ENCODE assay signal across 16 cellular contexts in the genomic region with DNA sequence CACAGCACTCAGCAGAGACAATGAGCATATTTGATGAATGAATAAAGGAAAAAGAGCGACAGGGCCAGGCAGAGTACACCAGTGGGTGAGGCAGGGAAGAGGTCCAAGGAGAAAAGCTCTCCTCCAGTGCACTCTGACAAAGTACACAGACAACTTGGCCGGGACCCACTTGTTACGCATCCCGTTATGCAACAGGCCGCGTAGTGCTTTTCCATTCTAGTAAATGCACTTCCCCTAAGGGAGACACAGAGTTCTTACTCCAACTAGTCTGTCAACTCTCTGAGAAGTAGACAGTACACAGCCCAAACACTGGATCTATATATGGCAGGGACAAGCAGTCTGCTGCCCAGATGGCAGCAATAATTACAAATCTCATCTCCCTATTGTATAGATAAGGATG. TPM values are rescaled to one million over a fixed set of nuclear protein-coding genes. Genes with fewer than 3 reads are reported as not detected.
DNase-seq lines count a peak whose midpoint lies in the region; ATAC-seq and TF ChIP-seq lines count a peak whose summit lies in the region.
"Had no signal": no experiment of that assay in that cellular context is flagged by ENCODE, and none has a peak within 500 bp of the region (broad histone marks: within the 10 kb centered on the region; RNA-seq: fewer than 3 reads in every experiment).

No MANE protein-coding gene starts in this region.

- CTCF ChIA-PET in SK-N-SH (lab: Yijun Ruan, JAX), result interaction anchor here (0.6 to 11.3 kb wide), 5 partner anchors 9 to 157 kb away, joined by 3 to 75 read pairs (median 4); no protein-coding TSS in a partner anchor

- H3F3A ChIP-seq in SK-N-SH (replicated peaks; ENCODE audit: insufficient read depth), result peaks cover 39% of the 10 kb centered on the region

- H3K4me3 ChIP-seq in SK-N-SH (ENCODE audit: low read depth in 2 of 2, low read length in 1 of 2) (no peak overlapping the region), heart right ventricle (no peak overlapping the region), testis (no peak overlapping the region)
- H3K4me3 ChIP-seq: lung had no signal

- H3K4me1 Mint-ChIP-seq in activated naive CD8-positive, alpha-beta T cell treated with anti-CD3 and anti-CD28 coated beads, Interleukin-2, amount 50 U/mL, for 24 hours, result no peaks in the 10 kb centered on the region

- peaks cover 56% of the 10 kb centered on the region; the same call in 1 of the 2 replicates for H3K79me2 ChIP-seq in SK-N-SH (ENCODE audit: insufficient read depth)

- H3K9ac ChIP-seq in SK-N-SH, result no peak overlapping the region
- H3K9ac ChIP-seq: KMS-11 had no signal

- H3K27me3 ChIP-seq in SK-N-SH (ENCODE audit: insufficient read depth), result no peaks in the 10 kb centered on the region
- no peaks in the 10 kb centered on the region for H3K27me3 ChIP-seq in heart right ventricle
- H3K27me3 ChIP-seq in testis, result no peaks in the 10 kb centered on the region

- no peak overlapping the region for H3K4me3 Mint-ChIP-seq in activated naive CD8-positive, alpha-beta T cell treated with anti-CD3 and anti-CD28 coated beads, Interleukin-2, amount 50 U/mL, for 24 hours
- H3K4me3 Mint-ChIP-seq: nephron progenitor cell had no signal

- H3K4me2 ChIP-seq in SK-N-SH, result no peak overlapping the region
- H3K4me2 ChIP-seq: KMS-11 had no signal

- TF ChIP-seq CTCF in SK-N-SH (IDR thresholded peaks at IDR 0.05) (no peak), heart right ventricle (IDR thresholded peaks at IDR 0.05) (no peak), testis (IDR thresholded peaks at IDR 0.05) (no peak)

- H3K36me3 ChIP-seq in SK-N-SH (replicated peaks in 1 of 2; ENCODE audit: control insufficient read depth in 1 of 2, insufficient read depth in 2 of 2, low read length in 1 of 2) (peaks cover 44 to 50% of the 10 kb centered on the region in 2 experiments), heart right ventricle (peaks cover 0 to 61% (median 15%) of the 10 kb centered on the region in 9 donors), testis (ENCODE audit: low read depth, missing control alignments) (no peaks in the 10 kb centered on the region)

- TF ChIP-seq EP300 in SK-N-SH (IDR thresholded peaks at IDR 0.05; ENCODE audit: borderline replicate concordance in 1 of 2, low read depth in 1 of 2, low read length in 1 of 2), result no peak

- WGBS in SK-N-SH (ENCODE audit: low lambda C conversion rate), result 98% methylated on average over 6 of the region's 6 CpGs
- 78 to 93% methylated on average over 6 of the region's 6 CpGs for WGBS in heart right ventricle, 2 donors
- 47 to 65% methylated on average over 6 of the region's 6 CpGs for WGBS in testis, 2 donors

- POLR2A ChIA-PET in SK-N-SH (lab: Yijun Ruan, JAX), result no interaction called here

- H2AFZ ChIP-seq in SK-N-SH (ENCODE audit: low read depth), result no peak overlapping the region

- H3K9me3 ChIP-seq in SK-N-SH, result no peaks in the 10 kb centered on the region
- H3K9me3 ChIP-seq in heart right ventricle, result no peaks in the 10 kb centered on the region
- H3K9me3 ChIP-seq in testis, result no peaks in the 10 kb centered on the region

- peaks cover 4 to 23% of the 10 kb centered on the region in 2 experiments for H3K4me1 ChIP-seq in SK-N-SH (ENCODE audit: control insufficient read depth in 1 of 2, insufficient read depth in 2 of 2, low read depth in 1 of 2, low read length in 1 of 2)
- H3K4me1 ChIP-seq in heart right ventricle, result peaks cover 0 to 45% (median 28%) of the 10 kb centered on the region in 9 donors
- H3K4me1 ChIP-seq in testis, result peaks cover 28% of the 10 kb centered on the region

- peak; percentile 71 to 96 (median 86) for ATAC-seq in heart right ventricle
- ATAC-seq in activated naive CD8-positive, alpha-beta T cell treated with anti-CD3 and anti-CD28 coated beads, Interleukin-2, amount 50 U/mL, for 24 hours, result no peak

- H4K20me1 ChIP-seq in SK-N-SH (ENCODE audit: insufficient read depth), result no peaks in the 10 kb centered on the region; the same call in 1 of the 2 replicates

- no peaks in the 10 kb centered on the region for H3K9me3 Mint-ChIP-seq in activated naive CD8-positive, alpha-beta T cell treated with anti-CD3 and anti-CD28 coated beads, Interleukin-2, amount 50 U/mL, for 24 hours

- no peaks in the 10 kb centered on the region for H3K36me3 Mint-ChIP-seq in activated naive CD8-positive, alpha-beta T cell treated with anti-CD3 and anti-CD28 coated beads, Interleukin-2, amount 50 U/mL, for 24 hours (ENCODE audit: low read depth)

- intact Hi-C loops in heart right ventricle (cut with DNase I), result no loop called here
- intact Hi-C loops in testis (cut with DNase I; ENCODE audit: low total_unique reads), result no loop called here

- DNase-seq in SK-N-SH (peak; percentile 57), heart right ventricle (peak; percentile 74 to 79), occipital lobe (lab: John Stamatoyannopoulos, UW) (peak; percentile 58), testis (peak; percentile 84), NCI-H446 (lab: John Stamatoyannopoulos, UW) (no peak), SHP77 (lab: John Stamatoyannopoulos, UW) (no peak)
- DNase-seq in activated CD8-positive, alpha-beta memory T cell treated with anti-CD3 and anti-CD28 coated beads, Interleukin-2, amount 50 U/mL, for 4 hours, result no peak
- no peak for DNase-seq in activated naive CD8-positive, alpha-beta T cell treated with anti-CD3 and anti-CD28 coated beads, Interleukin-2, amount 50 U/mL, for 24 hours
- DNase-seq: GDM1, NCI-H1417 treated with DMSO at 0.1 percent for 48 hours, nephron progenitor cell, T-helper 2 cell had no signal

- 0 out of 4 replicates have a peak overlapping the region, but pooled peaks of 1 of the 2 experiments have one; percentile 91 for H3K27ac ChIP-seq in SK-N-SH (ENCODE audit: low read depth in 2 of 2, low read length in 1 of 2)
- H3K27ac ChIP-seq in heart right ventricle, result peak overlapping the region; percentile 4 to 86 (median 70)
- peak overlapping the region; percentile 67 to 86 for H3K27ac ChIP-seq in testis
- H3K27ac ChIP-seq: HL-60, KMS-11, RWPE1 had no signal

- no peak for TF ChIP-seq RAD21 in SK-N-SH (IDR thresholded peaks at IDR 0.05; ENCODE audit: low read length)

- H3K27me3 Mint-ChIP-seq in activated naive CD8-positive, alpha-beta T cell treated with anti-CD3 and anti-CD28 coated beads, Interleukin-2, amount 50 U/mL, for 24 hours, result peaks cover 3% of the 10 kb centered on the region

- H3K9me2 ChIP-seq in SK-N-SH, result no peaks in the 10 kb centered on the region

- H3K27ac Mint-ChIP-seq in activated naive CD8-positive, alpha-beta T cell treated with anti-CD3 and anti-CD28 coated beads, Interleukin-2, amount 50 U/mL, for 24 hours, result no peak overlapping the region

- no peak for TF ChIP-seq POLR2A in testis (IDR thresholded peaks at IDR 0.05)

TF ChIP-seq in SK-N-SH, 30 proteins besides CTCF, POLR2A, EP300 and RAD21:
- TF ChIP-seq JUND (IDR thresholded peaks at IDR 0.05), result no peak
- TF ChIP-seq, protein P1, sequence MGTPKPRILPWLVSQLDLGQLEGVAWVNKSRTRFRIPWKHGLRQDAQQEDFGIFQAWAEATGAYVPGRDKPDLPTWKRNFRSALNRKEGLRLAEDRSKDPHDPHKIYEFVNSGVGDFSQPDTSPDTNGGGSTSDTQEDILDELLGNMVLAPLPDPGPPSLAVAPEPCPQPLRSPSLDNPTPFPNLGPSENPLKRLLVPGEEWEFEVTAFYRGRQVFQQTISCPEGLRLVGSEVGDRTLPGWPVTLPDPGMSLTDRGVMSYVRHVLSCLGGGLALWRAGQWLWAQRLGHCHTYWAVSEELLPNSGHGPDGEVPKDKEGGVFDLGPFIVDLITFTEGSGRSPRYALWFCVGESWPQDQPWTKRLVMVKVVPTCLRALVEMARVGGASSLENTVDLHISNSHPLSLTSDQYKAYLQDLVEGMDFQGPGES (IDR thresholded peaks at IDR 0.05; ENCODE audit: low read depth, low read length), result no peak
- TF ChIP-seq CHD2 (IDR thresholded peaks at IDR 0.05; ENCODE audit: low read length, partially characterized antibody), result peak; percentile 17
- TF ChIP-seq TAF1 (IDR thresholded peaks at IDR 0.05; ENCODE audit: borderline replicate concordance, low read depth, low read length), result no peak
- TF ChIP-seq EZH2phosphoT487 (IDR thresholded peaks at IDR 0.05; ENCODE audit: borderline replicate concordance, low read depth), result no peak
- TF ChIP-seq, protein P2, sequence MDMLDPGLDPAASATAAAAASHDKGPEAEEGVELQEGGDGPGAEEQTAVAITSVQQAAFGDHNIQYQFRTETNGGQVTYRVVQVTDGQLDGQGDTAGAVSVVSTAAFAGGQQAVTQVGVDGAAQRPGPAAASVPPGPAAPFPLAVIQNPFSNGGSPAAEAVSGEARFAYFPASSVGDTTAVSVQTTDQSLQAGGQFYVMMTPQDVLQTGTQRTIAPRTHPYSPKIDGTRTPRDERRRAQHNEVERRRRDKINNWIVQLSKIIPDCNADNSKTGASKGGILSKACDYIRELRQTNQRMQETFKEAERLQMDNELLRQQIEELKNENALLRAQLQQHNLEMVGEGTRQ (IDR thresholded peaks at IDR 0.05; ENCODE audit: borderline replicate concordance, low read depth, low read length), result no peak
- peak; percentile 25; the same call in 1 of the 2 replicates for TF ChIP-seq RCOR1 (IDR thresholded peaks at IDR 0.05; ENCODE audit: low read length)

RNA-seq across cellular contexts. Expression of a gene that starts 18.5 kb away (rescaled TPM):
- polyA plus RNA-seq in SK-N-SH (2012; rRNA removed) (193 and 236 TPM in 2 replicates), heart right ventricle (10 to 100 TPM; 22.8 to 34.8 TPM), testis (ENCODE audit: insufficient read depth, low read depth, low replicate concordance) (105 TPM)
- 223 and 271 TPM in 2 replicates for polyA plus RNA-seq in SK-N-SH (2012; cell fraction: cytosol; rRNA removed)
- polyA plus RNA-seq in SK-N-SH (2012; cell fraction: nucleus; rRNA removed), result 118 and 123 TPM in 2 replicates
- total RNA-seq in heart right ventricle (10 to 100 TPM; 23.3 to 86.2 (median 40.0) TPM), occipital lobe (21.5 TPM), testis (10 to 100 TPM; 49.6 to 57.1 TPM)

RNA-seq across cellular contexts. Expression of a gene that starts 56.8 kb away (rescaled TPM):
- polyA plus RNA-seq in SK-N-SH (2012; rRNA removed), result 2.9 and 3.2 TPM in 2 replicates
- 4.4 TPM in 2 replicates for polyA plus RNA-seq in SK-N-SH (2012; cell fraction: cytosol; rRNA removed)
- polyA plus RNA-seq in SK-N-SH (2012; cell fraction: nucleus; rRNA removed), result 2.5 and 3.8 TPM in 2 replicates
- total RNA-seq in heart right ventricle, result 1 to 10 TPM; 3.0 to 7.0 (median 5.0) TPM
- 1 to 10 TPM; 1.2 to 4.2 TPM for polyA plus RNA-seq in heart right ventricle
- total RNA-seq in occipital lobe, result 4.4 TPM
- total RNA-seq in testis, result 1 to 10 TPM; 4.5 to 6.5 TPM
- 6.1 TPM for polyA plus RNA-seq in testis (ENCODE audit: insufficient read depth, low read depth, low replicate concordance)

RNA-seq across cellular contexts. Expression of a gene that starts 57.2 kb away (rescaled TPM):
- polyA plus RNA-seq in SK-N-SH (2012; rRNA removed) (7.2 and 10.4 TPM in 2 replicates), heart right ventricle (10 to 100 TPM in 1 of 2 donors, 1 to 10 TPM in 1; 9.7 to 59.1 TPM), testis (ENCODE audit: insufficient read depth, low read depth, low replicate concordance) (22.4 TPM)
- 10.5 and 13.2 TPM in 2 replicates for polyA plus RNA-seq in SK-N-SH (2012; cell fraction: cytosol; rRNA removed)
- 7.4 and 14.2 TPM in 2 replicates for polyA plus RNA-seq in SK-N-SH (2012; cell fraction: nucleus; rRNA removed)
- total RNA-seq in heart right ventricle (100 to 1,000 TPM in 4 of 10 donors, 10 to 100 TPM in 6; 28.4 to 149 (median 78.9) TPM), occipital lobe (173 TPM), testis (10 to 100 TPM; 19.9 to 35.4 TPM)

Comparison
In these comparisons a context has a peak if more than half of its experiments do, and no peak if none do; other contexts are left out.
1. DNase-seq: peak in SK-N-SH (single experiment), heart right ventricle (2 of 2), occipital lobe (single experiment) and testis (single experiment); none in NCI-H446 (0 of 2), activated CD8-positive, alpha-beta memory T cell treated with anti-CD3 and anti-CD28 coated beads, Interleukin-2, amount 50 U/mL, for 4 hours (single experiment), SHP77 (0 of 2) and activated naive CD8-positive, alpha-beta T cell treated with anti-CD3 and anti-CD28 coated beads, Interleukin-2, amount 50 U/mL, for 24 hours (single experiment).